ENCODE assay signal across 1 cellular context in the genomic region with DNA sequence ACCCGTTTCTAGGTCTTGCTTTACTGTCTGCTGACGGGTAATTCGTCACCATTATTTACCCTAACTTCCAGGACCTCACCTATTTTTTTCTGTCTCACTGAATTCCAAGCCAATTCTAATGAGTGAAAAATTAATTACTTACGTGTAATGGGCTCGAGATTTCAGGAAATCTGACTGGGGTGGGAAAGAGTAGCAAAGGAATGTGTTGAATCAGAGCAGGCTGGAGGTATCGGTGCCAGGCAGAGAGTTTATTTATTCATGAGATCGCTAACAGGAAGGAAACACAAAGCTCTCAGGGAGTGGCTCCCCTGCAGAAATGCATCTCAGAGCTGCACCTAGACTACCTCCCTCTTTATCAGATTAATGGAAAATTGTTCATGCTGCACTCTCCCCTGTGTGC.
TF ChIP-seq lines count a peak whose summit lies in the region.

No MANE protein-coding gene starts in this region.

TF ChIP-seq in IMR-90, 13 proteins besides CTCF, POLR2A, EP300 and RAD21:
- TF ChIP-seq FOS (IDR thresholded peaks at IDR 0.05; ENCODE audit: low read depth, low read length) (no peak), CHD1 (IDR thresholded peaks at IDR 0.05; ENCODE audit: low read depth, low read length) (no peak), RFX5 (IDR thresholded peaks at IDR 0.05; ENCODE audit: low read depth, low read length) (no peak), ELK1 (IDR thresholded peaks at IDR 0.05; ENCODE audit: borderline replicate concordance, low read depth, low read length) (no peak), RCOR1 (IDR thresholded peaks at IDR 0.05; ENCODE audit: insufficient replicate concordance, low read length) (no peak), NFE2L2 (IDR thresholded peaks at IDR 0.05; ENCODE audit: low read depth, low read length) (no peak), BHLHE40 (IDR thresholded peaks at IDR 0.05; ENCODE audit: low read depth, low read length) (no peak), MAZ (IDR thresholded peaks at IDR 0.05; ENCODE audit: borderline replicate concordance, low read depth, low read length) (no peak), SMC3 (IDR thresholded peaks at IDR 0.05; ENCODE audit: low read depth, low read length) (no peak), MXI1 (IDR thresholded peaks at IDR 0.05; ENCODE audit: borderline replicate concordance, low read depth, low read length) (no peak), MAFK (IDR thresholded peaks at IDR 0.05; ENCODE audit: low read depth, low read length) (no peak), CEBPB (IDR thresholded peaks at IDR 0.05; ENCODE audit: low read depth, low read length) (no peak)
- TF ChIP-seq, protein P1, sequence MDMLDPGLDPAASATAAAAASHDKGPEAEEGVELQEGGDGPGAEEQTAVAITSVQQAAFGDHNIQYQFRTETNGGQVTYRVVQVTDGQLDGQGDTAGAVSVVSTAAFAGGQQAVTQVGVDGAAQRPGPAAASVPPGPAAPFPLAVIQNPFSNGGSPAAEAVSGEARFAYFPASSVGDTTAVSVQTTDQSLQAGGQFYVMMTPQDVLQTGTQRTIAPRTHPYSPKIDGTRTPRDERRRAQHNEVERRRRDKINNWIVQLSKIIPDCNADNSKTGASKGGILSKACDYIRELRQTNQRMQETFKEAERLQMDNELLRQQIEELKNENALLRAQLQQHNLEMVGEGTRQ (IDR thresholded peaks at IDR 0.05; ENCODE audit: low read depth, low read length) = no peak
